Comparison of ENCODE assay signal across 1 cellular context in the genomic region with DNA sequence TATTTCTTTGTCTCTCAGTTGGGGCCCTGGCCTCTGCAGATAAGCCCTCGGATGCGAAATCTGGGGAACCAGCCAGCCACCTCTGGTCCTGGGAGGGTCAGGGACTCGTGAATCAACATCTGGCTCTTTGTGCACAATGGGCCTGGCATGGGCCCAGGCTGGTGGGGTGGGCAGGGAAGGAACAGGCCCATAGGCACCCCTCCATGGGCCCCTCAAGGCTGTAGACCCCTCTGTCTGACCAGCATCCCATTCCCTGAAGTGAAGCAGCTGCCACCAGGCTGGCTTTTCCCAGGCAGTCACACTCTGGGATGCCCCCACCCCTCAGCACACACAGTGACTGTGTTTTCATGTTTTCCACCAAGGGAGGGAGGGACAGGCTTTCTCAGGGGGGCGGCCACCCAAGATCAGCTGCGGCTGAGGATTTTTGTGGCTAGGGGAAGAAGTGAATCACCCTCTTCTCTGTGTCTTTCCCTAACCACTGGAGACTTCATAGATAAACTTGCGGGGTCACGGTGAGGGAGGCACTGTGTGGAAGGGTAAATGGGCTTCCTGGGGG.
TF ChIP-seq lines count a peak whose summit lies in the region.

No MANE protein-coding gene starts in this region.

TF ChIP-seq in HCT116, 20 proteins besides CTCF, POLR2A, EP300 and RAD21 (continued from another document):
- TF ChIP-seq, protein P1, sequence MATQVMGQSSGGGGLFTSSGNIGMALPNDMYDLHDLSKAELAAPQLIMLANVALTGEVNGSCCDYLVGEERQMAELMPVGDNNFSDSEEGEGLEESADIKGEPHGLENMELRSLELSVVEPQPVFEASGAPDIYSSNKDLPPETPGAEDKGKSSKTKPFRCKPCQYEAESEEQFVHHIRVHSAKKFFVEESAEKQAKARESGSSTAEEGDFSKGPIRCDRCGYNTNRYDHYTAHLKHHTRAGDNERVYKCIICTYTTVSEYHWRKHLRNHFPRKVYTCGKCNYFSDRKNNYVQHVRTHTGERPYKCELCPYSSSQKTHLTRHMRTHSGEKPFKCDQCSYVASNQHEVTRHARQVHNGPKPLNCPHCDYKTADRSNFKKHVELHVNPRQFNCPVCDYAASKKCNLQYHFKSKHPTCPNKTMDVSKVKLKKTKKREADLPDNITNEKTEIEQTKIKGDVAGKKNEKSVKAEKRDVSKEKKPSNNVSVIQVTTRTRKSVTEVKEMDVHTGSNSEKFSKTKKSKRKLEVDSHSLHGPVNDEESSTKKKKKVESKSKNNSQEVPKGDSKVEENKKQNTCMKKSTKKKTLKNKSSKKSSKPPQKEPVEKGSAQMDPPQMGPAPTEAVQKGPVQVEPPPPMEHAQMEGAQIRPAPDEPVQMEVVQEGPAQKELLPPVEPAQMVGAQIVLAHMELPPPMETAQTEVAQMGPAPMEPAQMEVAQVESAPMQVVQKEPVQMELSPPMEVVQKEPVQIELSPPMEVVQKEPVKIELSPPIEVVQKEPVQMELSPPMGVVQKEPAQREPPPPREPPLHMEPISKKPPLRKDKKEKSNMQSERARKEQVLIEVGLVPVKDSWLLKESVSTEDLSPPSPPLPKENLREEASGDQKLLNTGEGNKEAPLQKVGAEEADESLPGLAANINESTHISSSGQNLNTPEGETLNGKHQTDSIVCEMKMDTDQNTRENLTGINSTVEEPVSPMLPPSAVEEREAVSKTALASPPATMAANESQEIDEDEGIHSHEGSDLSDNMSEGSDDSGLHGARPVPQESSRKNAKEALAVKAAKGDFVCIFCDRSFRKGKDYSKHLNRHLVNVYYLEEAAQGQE (IDR thresholded peaks at IDR 0.05; ENCODE audit: low read depth) = no peak
